8 cellular contexts compared by ENCODE assay signal in the genomic region with DNA sequence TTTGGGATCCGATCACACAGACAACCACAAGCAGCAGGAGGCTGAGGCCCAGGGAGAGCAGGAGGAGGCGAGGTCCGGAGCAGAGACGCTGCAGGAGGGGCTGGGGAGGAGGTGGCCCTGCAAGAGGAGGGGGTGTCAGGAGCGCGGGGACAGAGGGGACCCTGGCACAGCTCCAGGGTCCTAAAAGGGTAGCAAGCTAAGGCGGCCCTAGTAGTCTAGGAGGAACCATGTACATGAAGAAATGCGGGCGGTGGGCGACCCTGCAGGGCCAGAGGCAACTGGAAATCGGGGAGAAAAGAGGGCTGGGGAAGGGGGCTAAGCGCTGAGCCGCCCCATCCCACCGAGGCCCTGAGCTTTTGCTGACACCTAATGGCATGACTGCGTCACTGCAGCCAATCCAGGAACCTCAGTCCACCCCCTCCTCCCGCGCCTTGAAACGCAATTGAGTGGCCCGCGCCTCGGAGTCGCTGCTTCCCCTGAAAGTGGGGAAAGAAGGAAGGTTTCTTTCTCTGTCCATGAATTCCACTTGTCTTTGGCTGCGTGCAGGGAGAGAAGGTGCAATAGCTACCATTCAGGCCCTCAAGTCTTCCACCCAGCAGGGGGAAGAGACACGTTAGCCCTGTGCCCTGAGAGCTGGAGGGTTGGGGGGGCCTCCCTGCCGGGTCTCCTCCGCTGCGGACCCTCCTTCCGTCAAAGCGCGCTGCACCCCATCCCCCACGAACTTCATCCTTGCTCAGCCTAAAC. TPM values are rescaled to one million over a fixed set of nuclear protein-coding genes. Genes with fewer than 3 reads are reported as not detected.
DNase-seq lines count a peak whose midpoint lies in the region; ATAC-seq and TF ChIP-seq lines count a peak whose summit lies in the region.

No MANE protein-coding gene starts in this region.

- H3K27me3 ChIP-seq in dorsolateral prefrontal cortex: peaks cover 0 to 5% (median 0%) of the 10 kb centered on the region in 45 donors

- WGBS in lower leg skin, 2 donors: 1 to 2% methylated on average over 30 to 31 of the region's 31 CpGs

- peak overlapping the region in 35 of 59 donors; percentile 18 to 86 (median 59) for H3K27ac ChIP-seq in dorsolateral prefrontal cortex

- TF ChIP-seq POLR2A in lower leg skin (IDR thresholded peaks at IDR 0.05): no peak

- intact Hi-C loops in dorsolateral prefrontal cortex (cut with DNase I) (loop anchor here (2.0 to 5.0 kb wide), 3 partner anchors 41 to 130 kb away; no protein-coding TSS in a partner anchor), lower leg skin (cut with DNase I; ENCODE audit: low total_unique reads) (no loop called here)

- H3K4me3 ChIP-seq in dorsolateral prefrontal cortex (peak overlapping the region; percentile 14 to 71 (median 53)), lower leg skin (ENCODE audit: low read depth, poor library complexity, severe bottlenecking) (no peak overlapping the region)

- peak; percentile 53 for DNase-seq in activated gamma-delta T cell treated with Interleukin-2 at 50 U/mL for 16 hours
- no peak for DNase-seq in activated gamma-delta T cell (lab: John Stamatoyannopoulos, UW)
- DNase-seq in NCI-H446 (lab: John Stamatoyannopoulos, UW): peak; percentile 32 to 70
- DNase-seq in activated CD4-positive, alpha-beta T cell treated with anti-CD3 and anti-CD28 coated beads, Interleukin-2, amount 50 U/mL, for 48 hours: peak; percentile 70 to 75
- DNase-seq in dorsolateral prefrontal cortex: peak; percentile 42 to 84 (median 79)
- peak; percentile 59 to 89 for DNase-seq in lower leg skin (ENCODE audit: low spot score in 2 of 2)
- peak; percentile 62 for DNase-seq in stimulated activated CD4-positive, alpha-beta T cell treated with anti-CD3 and anti-CD28 coated beads, Interleukin-4, amount 100 ng/mL, for 1 hour

- TF ChIP-seq CTCF in dorsolateral prefrontal cortex (IDR thresholded peaks at IDR 0.05 in 54 of 56, conservative IDR thresholded peaks at IDR 0.05 in 2 of 56; ENCODE audit: low read depth in 1 of 56, partially characterized antibody in 56 of 56) (peak; percentile 58 to 88 (median 81)), lower leg skin (IDR thresholded peaks at IDR 0.05) (peak in 1 of 3 donors; percentile 81)

- ATAC-seq in GM18858 (IDR thresholded peaks at IDR 0.05; ENCODE audit: unreplicated experiment): no peak

RNA-seq across cellular contexts. Expression of gene ASGR1, which starts 1.8 kb away (rescaled TPM):
- total RNA-seq in dorsolateral prefrontal cortex: 10 to 100 TPM in 84 of 120 experiments, 1 to 10 TPM in 36; 4.8 to 22.0 (median 11.9) TPM
- 1 to 10 TPM; 1.3 to 6.6 (median 4.2) TPM for total RNA-seq in lower leg skin

RNA-seq across cellular contexts. Expression of gene DLG4, which starts 42.3 kb away (rescaled TPM):
- total RNA-seq in dorsolateral prefrontal cortex (100 to 1,000 TPM; 109 to 508 (median 348) TPM), lower leg skin (1 to 10 TPM; 2.7 to 7.7 (median 4.7) TPM)

RNA-seq across cellular contexts. Expression of gene ACADVL, which starts 42.4 kb away (rescaled TPM):
- total RNA-seq in dorsolateral prefrontal cortex: 100 to 1,000 TPM; 242 to 722 (median 375) TPM
- total RNA-seq in lower leg skin: 1,000 to 10,000 TPM in 1 of 4 donors, 100 to 1,000 TPM in 3; 703 to 1,179 (median 863) TPM

RNA-seq across cellular contexts. Expression of gene DVL2, which starts 56.9 kb away (rescaled TPM):
- total RNA-seq in dorsolateral prefrontal cortex (10 to 100 TPM; 31.9 to 83.9 (median 51.7) TPM), lower leg skin (10 to 100 TPM; 51.7 to 87.5 (median 67.8) TPM)

Comparison
In these comparisons a context has a peak if more than half of its experiments do, and no peak if none do; other contexts are left out.
1. RNA of gene DLG4, which starts 42.3 kb away (total RNA-seq): 109 to 508 TPM in dorsolateral prefrontal cortex; 2.7 to 7.7 TPM in lower leg skin; every median in the first group is over 10 times any median in the second.